20 cellular contexts compared by ENCODE assay signal in the genomic region with DNA sequence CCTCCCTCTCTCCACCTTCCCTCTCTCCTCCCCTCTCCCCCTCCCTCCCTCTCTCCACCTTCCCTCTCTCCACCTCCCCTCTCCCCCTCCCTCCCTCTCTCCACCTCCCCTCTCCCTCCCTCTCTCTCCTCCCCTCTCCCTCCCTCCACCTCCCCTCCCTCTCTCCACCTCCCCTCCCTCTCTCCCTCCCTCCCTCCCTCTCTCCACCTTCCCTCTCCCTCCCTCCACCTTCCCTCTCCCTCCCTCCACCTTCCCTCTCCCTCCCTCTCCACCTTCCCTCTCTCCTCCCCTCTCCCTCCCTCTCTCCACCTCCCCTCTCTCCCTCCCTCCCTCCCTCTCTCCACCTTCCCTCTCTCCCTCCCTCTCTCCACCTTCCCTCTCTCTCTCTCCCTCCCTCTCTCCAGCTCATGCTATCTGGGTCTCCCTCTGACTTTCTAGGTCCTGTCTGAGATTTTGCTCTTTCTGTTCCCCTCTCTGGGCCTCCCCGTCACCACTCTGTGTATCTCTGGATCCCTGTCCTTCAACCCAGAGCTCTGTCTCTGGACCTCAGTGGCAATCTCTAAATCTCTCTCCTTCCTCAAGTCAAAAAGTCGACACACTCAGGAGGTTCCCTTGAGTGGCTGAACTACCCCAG. TPM values are rescaled to one million over a fixed set of nuclear protein-coding genes. Genes with fewer than 3 reads are reported as not detected.
DNase-seq lines count a peak whose midpoint lies in the region; ATAC-seq and TF ChIP-seq lines count a peak whose summit lies in the region.
"Had no signal": no experiment of that assay in that cellular context is flagged by ENCODE, and none has a peak within 500 bp of the region (broad histone marks: within the 10 kb centered on the region; RNA-seq: fewer than 3 reads in every experiment).

No MANE protein-coding gene starts in this region.

- ATAC-seq in activated naive CD8-positive, alpha-beta T cell treated with anti-CD3 and anti-CD28 coated beads, Interleukin-2, amount 10 ng/mL, durations not matched to agents 7 days and 5 days (ENCODE audit: low read depth): no peak
- no peak for ATAC-seq in activated naive CD8-positive, alpha-beta T cell treated with anti-CD3 and anti-CD28 coated beads, Interleukin-2, amount 50 U/mL, for 24 hours
- no peak for ATAC-seq in activated CD8-positive, alpha-beta T cell treated with anti-CD3 and anti-CD28 coated beads for 36 hours
- no peak for ATAC-seq in stimulated activated memory B cell treated with anti-CD40 and anti-IgM and Interleukin-4, amounts not matched to agents 10 μg/mL and 1 μg/mL and 100 μg/mL, for 72 hours
- no peak for ATAC-seq in lower lobe of right lung
- ATAC-seq in HG03039 (IDR thresholded peaks at IDR 0.05; ENCODE audit: unreplicated experiment): no peak
- ATAC-seq: left colon; naive thymus-derived CD8-positive, alpha-beta T cell; right lobe of liver had no signal

- H3K27ac Mint-ChIP-seq in activated naive CD8-positive, alpha-beta T cell treated with anti-CD3 and anti-CD28 coated beads, Interleukin-2, amount 10 ng/mL, durations not matched to agents 7 days and 5 days: peak overlapping the region; percentile 54
- no peak overlapping the region for H3K27ac Mint-ChIP-seq in activated naive CD8-positive, alpha-beta T cell treated with anti-CD3 and anti-CD28 coated beads, Interleukin-2, amount 50 U/mL, for 24 hours
- H3K27ac Mint-ChIP-seq in activated CD8-positive, alpha-beta T cell treated with anti-CD3 and anti-CD28 coated beads for 36 hours: peak overlapping the region; percentile 14
- H3K27ac Mint-ChIP-seq in stimulated activated memory B cell treated with anti-CD40 and anti-IgM and Interleukin-4, amounts not matched to agents 10 μg/mL and 1 μg/mL and 100 μg/mL, for 72 hours: peak overlapping the region; percentile 49
- H3K27ac Mint-ChIP-seq: activated naive CD8-positive, alpha-beta T cell treated with anti-CD3 and anti-CD28 coated beads for 36 hours; activated T-helper 1 cell treated with anti-CD3 and anti-CD28 coated beads, Interleukin-12 subunit alpha, Interleukin-12 subunit beta, Interleukin-2, Interleukin-4 antibody, amounts not matched to agents 30 ng/mL and 10 ng/mL and 1 ng/mL, durations not matched to agents 14 hours and 24 hours and 36 hours had no signal

- H3K9me3 ChIP-seq in esophagus squamous epithelium (no peaks in the 10 kb centered on the region), lower lobe of right lung (no peaks in the 10 kb centered on the region)
- H3K9me3 ChIP-seq: colonic mucosa, right lobe of liver, SK-N-SH had no signal

- H3K27ac ChIP-seq in esophagus squamous epithelium (peak overlapping the region in 3 of 4 donors; percentile 24 to 70 (median 55)), lower lobe of right lung (no peak overlapping the region)
- H3K27ac ChIP-seq: colonic mucosa, right lobe of liver had no signal

- intact Hi-C loops in activated CD8-positive, alpha-beta T cell treated with anti-CD3 and anti-CD28 coated beads for 36 hours (cut with micrococcal nuclease): no loop called here
- intact Hi-C loops in esophagus squamous epithelium (cut with DNase I): no loop called here
- intact Hi-C loops in lower lobe of right lung (cut with DNase I): no loop called here

- TF ChIP-seq CTCF in activated CD8-positive, alpha-beta T cell treated with anti-CD3 and anti-CD28 coated beads for 36 hours (IDR thresholded peaks at IDR 0.05): no peak
- TF ChIP-seq CTCF in esophagus squamous epithelium (IDR thresholded peaks at IDR 0.05) (no peak), lower lobe of right lung (IDR thresholded peaks at IDR 0.05) (no peak)

- peaks cover 15 to 38% (median 18%) of the 10 kb centered on the region in 3 donors for H3K4me1 ChIP-seq in esophagus squamous epithelium
- H3K4me1 ChIP-seq in lower lobe of right lung: peaks cover 18% of the 10 kb centered on the region

- peaks cover 16% of the 10 kb centered on the region for H3K4me1 Mint-ChIP-seq in activated naive CD8-positive, alpha-beta T cell treated with anti-CD3 and anti-CD28 coated beads, Interleukin-2, amount 10 ng/mL, durations not matched to agents 7 days and 5 days
- H3K4me1 Mint-ChIP-seq in activated naive CD8-positive, alpha-beta T cell treated with anti-CD3 and anti-CD28 coated beads, Interleukin-2, amount 50 U/mL, for 24 hours: peaks cover 23% of the 10 kb centered on the region
- H3K4me1 Mint-ChIP-seq in activated CD8-positive, alpha-beta T cell treated with anti-CD3 and anti-CD28 coated beads for 36 hours (ENCODE audit: low read depth): peaks cover 22% of the 10 kb centered on the region
- H3K4me1 Mint-ChIP-seq in stimulated activated memory B cell treated with anti-CD40 and anti-IgM and Interleukin-4, amounts not matched to agents 10 μg/mL and 1 μg/mL and 100 μg/mL, for 72 hours: peaks cover 23% of the 10 kb centered on the region

- H3K27me3 Mint-ChIP-seq in activated naive CD8-positive, alpha-beta T cell treated with anti-CD3 and anti-CD28 coated beads, Interleukin-2, amount 10 ng/mL, durations not matched to agents 7 days and 5 days: no peaks in the 10 kb centered on the region
- peaks cover 5% of the 10 kb centered on the region for H3K27me3 Mint-ChIP-seq in activated naive CD8-positive, alpha-beta T cell treated with anti-CD3 and anti-CD28 coated beads, Interleukin-2, amount 50 U/mL, for 24 hours
- H3K27me3 Mint-ChIP-seq in activated CD8-positive, alpha-beta T cell treated with anti-CD3 and anti-CD28 coated beads for 36 hours: no peaks in the 10 kb centered on the region
- no peaks in the 10 kb centered on the region for H3K27me3 Mint-ChIP-seq in stimulated activated memory B cell treated with anti-CD40 and anti-IgM and Interleukin-4, amounts not matched to agents 10 μg/mL and 1 μg/mL and 100 μg/mL, for 72 hours
- H3K27me3 Mint-ChIP-seq: naive thymus-derived CD8-positive, alpha-beta T cell had no signal

- H3K36me3 ChIP-seq in esophagus squamous epithelium: peaks cover 5 to 41% (median 6%) of the 10 kb centered on the region in 3 donors
- peaks cover 31% of the 10 kb centered on the region for H3K36me3 ChIP-seq in lower lobe of right lung
- H3K36me3 ChIP-seq: colonic mucosa had no signal

- POLR2A ChIA-PET in activated naive CD8-positive, alpha-beta T cell treated with anti-CD3 and anti-CD28 coated beads, Interleukin-2, amount 10 ng/mL, durations not matched to agents 7 days and 5 days (lab: Charles Lee): no interaction called here
- POLR2A ChIA-PET in activated CD8-positive, alpha-beta T cell treated with anti-CD3 and anti-CD28 coated beads for 36 hours (lab: Charles Lee): no interaction called here

- peaks cover under 1% of the 10 kb centered on the region for H3K36me3 Mint-ChIP-seq in activated naive CD8-positive, alpha-beta T cell treated with anti-CD3 and anti-CD28 coated beads, Interleukin-2, amount 10 ng/mL, durations not matched to agents 7 days and 5 days
- peaks cover 3% of the 10 kb centered on the region for H3K36me3 Mint-ChIP-seq in activated naive CD8-positive, alpha-beta T cell treated with anti-CD3 and anti-CD28 coated beads, Interleukin-2, amount 50 U/mL, for 24 hours (ENCODE audit: low read depth)
- H3K36me3 Mint-ChIP-seq in activated CD8-positive, alpha-beta T cell treated with anti-CD3 and anti-CD28 coated beads for 36 hours (ENCODE audit: low read depth): peaks cover 12% of the 10 kb centered on the region
- H3K36me3 Mint-ChIP-seq in stimulated activated memory B cell treated with anti-CD40 and anti-IgM and Interleukin-4, amounts not matched to agents 10 μg/mL and 1 μg/mL and 100 μg/mL, for 72 hours: peaks cover 27% of the 10 kb centered on the region
- H3K36me3 Mint-ChIP-seq: IgD-negative memory B cell had no signal

- no peak overlapping the region for H3K4me3 Mint-ChIP-seq in activated naive CD8-positive, alpha-beta T cell treated with anti-CD3 and anti-CD28 coated beads, Interleukin-2, amount 10 ng/mL, durations not matched to agents 7 days and 5 days
- no peak overlapping the region for H3K4me3 Mint-ChIP-seq in activated naive CD8-positive, alpha-beta T cell treated with anti-CD3 and anti-CD28 coated beads, Interleukin-2, amount 50 U/mL, for 24 hours
- no peak overlapping the region for H3K4me3 Mint-ChIP-seq in activated CD8-positive, alpha-beta T cell treated with anti-CD3 and anti-CD28 coated beads for 36 hours
- H3K4me3 Mint-ChIP-seq in stimulated activated memory B cell treated with anti-CD40 and anti-IgM and Interleukin-4, amounts not matched to agents 10 μg/mL and 1 μg/mL and 100 μg/mL, for 72 hours: no peak overlapping the region
- H3K4me3 Mint-ChIP-seq: activated naive CD8-positive, alpha-beta T cell treated with anti-CD3 and anti-CD28 coated beads for 36 hours; activated T-helper 1 cell treated with anti-CD3 and anti-CD28 coated beads, Interleukin-12 subunit alpha, Interleukin-12 subunit beta, Interleukin-2, Interleukin-4 antibody, amounts not matched to agents 30 ng/mL and 10 ng/mL and 1 ng/mL, durations not matched to agents 14 hours and 24 hours and 36 hours; IgD-negative memory B cell had no signal

- no peak for DNase-seq in activated naive CD8-positive, alpha-beta T cell treated with anti-CD3 and anti-CD28 coated beads, Interleukin-2, amount 10 ng/mL, durations not matched to agents 7 days and 5 days
- DNase-seq in activated naive CD8-positive, alpha-beta T cell treated with anti-CD3 and anti-CD28 coated beads, Interleukin-2, amount 50 U/mL, for 24 hours: no peak
- no peak for DNase-seq in activated CD8-positive, alpha-beta T cell treated with anti-CD3 and anti-CD28 coated beads for 36 hours
- DNase-seq in esophagus squamous epithelium (lab: John Stamatoyannopoulos, UW) (no peak), lower lobe of right lung (no peak), activated gamma-delta T cell (lab: John Stamatoyannopoulos, UW) (no peak)
- DNase-seq: activated CD4-positive, CD25-positive, alpha-beta regulatory T cell treated with anti-CD3 and anti-CD28 coated beads, Interleukin-2, amount 50 U/mL, for 72 hours; activated naive CD8-positive, alpha-beta T cell treated with anti-CD3 and anti-CD28 coated beads for 36 hours; colonic mucosa; left colon; NCI-H2107; NK-92 treated with Interleukin-12 subunit alpha and Interleukin-12 subunit beta, amount 100 ng/mL, for 24 hours; SK-N-SH had no signal

- 26 to 62% methylated on average over 2 of the region's 2 CpGs for WGBS in esophagus squamous epithelium, 2 donors

- H3K9me3 Mint-ChIP-seq in activated naive CD8-positive, alpha-beta T cell treated with anti-CD3 and anti-CD28 coated beads, Interleukin-2, amount 10 ng/mL, durations not matched to agents 7 days and 5 days: no peaks in the 10 kb centered on the region
- no peaks in the 10 kb centered on the region for H3K9me3 Mint-ChIP-seq in activated naive CD8-positive, alpha-beta T cell treated with anti-CD3 and anti-CD28 coated beads, Interleukin-2, amount 50 U/mL, for 24 hours
- H3K9me3 Mint-ChIP-seq in activated CD8-positive, alpha-beta T cell treated with anti-CD3 and anti-CD28 coated beads for 36 hours: no peaks in the 10 kb centered on the region
- H3K9me3 Mint-ChIP-seq in stimulated activated memory B cell treated with anti-CD40 and anti-IgM and Interleukin-4, amounts not matched to agents 10 μg/mL and 1 μg/mL and 100 μg/mL, for 72 hours: no peaks in the 10 kb centered on the region
- H3K9me3 Mint-ChIP-seq: activated naive CD8-positive, alpha-beta T cell treated with anti-CD3 and anti-CD28 coated beads for 36 hours; activated T-helper 1 cell treated with anti-CD3 and anti-CD28 coated beads, Interleukin-12 subunit alpha, Interleukin-12 subunit beta, Interleukin-2, Interleukin-4 antibody, amounts not matched to agents 30 ng/mL and 10 ng/mL and 1 ng/mL, durations not matched to agents 14 hours and 24 hours and 36 hours; brain; IgD-negative memory B cell; naive thymus-derived CD8-positive, alpha-beta T cell had no signal

- no peaks in the 10 kb centered on the region for H3K27me3 ChIP-seq in esophagus squamous epithelium
- H3K27me3 ChIP-seq in lower lobe of right lung (ENCODE audit: low read depth): no peaks in the 10 kb centered on the region
- H3K27me3 ChIP-seq: colonic mucosa, right lobe of liver had no signal

- no peak for TF ChIP-seq POLR2A in esophagus squamous epithelium (IDR thresholded peaks at IDR 0.05)

- CTCF ChIA-PET in activated CD8-positive, alpha-beta T cell treated with anti-CD3 and anti-CD28 coated beads for 36 hours (lab: Charles Lee): no interaction called here

- no peak overlapping the region for H3K4me3 ChIP-seq in esophagus squamous epithelium
- no peak overlapping the region for H3K4me3 ChIP-seq in lower lobe of right lung
- H3K4me3 ChIP-seq: colonic mucosa, right lobe of liver had no signal

RNA-seq across cellular contexts. Expression of a gene that starts 3.5 kb away (rescaled TPM):
- 10 to 100 TPM; 60.0 to 72.3 TPM for total RNA-seq in activated naive CD8-positive, alpha-beta T cell treated with anti-CD3 and anti-CD28 coated beads, Interleukin-2, amount 10 ng/mL, durations not matched to agents 7 days and 5 days
- total RNA-seq in activated CD8-positive, alpha-beta T cell treated with anti-CD3 and anti-CD28 coated beads for 36 hours: 10 to 100 TPM; 48.8 to 50.7 TPM
- total RNA-seq in esophagus squamous epithelium: 10 to 100 TPM; 18.0 to 27.9 (median 18.7) TPM
- 44.6 TPM for total RNA-seq in lower lobe of right lung

RNA-seq across cellular contexts. Expression of a gene that starts 18.5 kb away (rescaled TPM):
- total RNA-seq in activated naive CD8-positive, alpha-beta T cell treated with anti-CD3 and anti-CD28 coated beads, Interleukin-2, amount 10 ng/mL, durations not matched to agents 7 days and 5 days: 10 to 100 TPM; 66.3 to 69.3 TPM
- total RNA-seq in activated CD8-positive, alpha-beta T cell treated with anti-CD3 and anti-CD28 coated beads for 36 hours: 10 to 100 TPM; 81.1 to 85.2 TPM
- total RNA-seq in esophagus squamous epithelium (10 to 100 TPM; 41.8 to 49.2 (median 43.2) TPM), lower lobe of right lung (43.5 TPM)

RNA-seq across cellular contexts. Expression of a gene that starts 18.6 kb away (rescaled TPM):
- 10 to 100 TPM; 37.9 to 43.3 TPM for total RNA-seq in activated naive CD8-positive, alpha-beta T cell treated with anti-CD3 and anti-CD28 coated beads, Interleukin-2, amount 10 ng/mL, durations not matched to agents 7 days and 5 days
- 10 to 100 TPM; 27.7 to 28.1 TPM for total RNA-seq in activated CD8-positive, alpha-beta T cell treated with anti-CD3 and anti-CD28 coated beads for 36 hours
- 1 to 10 TPM; 6.1 to 9.0 (median 7.4) TPM for total RNA-seq in esophagus squamous epithelium
- total RNA-seq in lower lobe of right lung: 22.1 TPM

RNA-seq across cellular contexts. Expression of a gene that starts 25.4 kb away (rescaled TPM):
- 10 to 100 TPM; 10.2 to 12.8 TPM for total RNA-seq in activated naive CD8-positive, alpha-beta T cell treated with anti-CD3 and anti-CD28 coated beads, Interleukin-2, amount 10 ng/mL, durations not matched to agents 7 days and 5 days
- 1 to 10 TPM; 3.3 to 4.0 TPM for total RNA-seq in activated CD8-positive, alpha-beta T cell treated with anti-CD3 and anti-CD28 coated beads for 36 hours
- total RNA-seq in esophagus squamous epithelium (1 to 10 TPM; 1.7 to 4.7 (median 4.3) TPM), lower lobe of right lung (8.0 TPM)

RNA-seq across cellular contexts. Expression of a gene that starts 31.4 kb away (rescaled TPM):
- 100 to 1,000 TPM; 134 to 135 TPM for total RNA-seq in activated naive CD8-positive, alpha-beta T cell treated with anti-CD3 and anti-CD28 coated beads, Interleukin-2, amount 10 ng/mL, durations not matched to agents 7 days and 5 days
- total RNA-seq in activated CD8-positive, alpha-beta T cell treated with anti-CD3 and anti-CD28 coated beads for 36 hours: 10 to 100 TPM; 94.8 to 96.7 TPM
- total RNA-seq in esophagus squamous epithelium (10 to 100 TPM; 20.9 to 29.5 (median 25.4) TPM), lower lobe of right lung (119 TPM)
